8 cellular contexts compared by ENCODE assay signal in genomic region chr20:17682103-17682888, GRCh38. TPM values are rescaled to one million over a fixed set of nuclear protein-coding genes. Genes with fewer than 3 reads are reported as not detected.
A peak's percentile ranks its signal among the peaks of the same experiment; 100 is the strongest.
DNase-seq lines count a peak whose midpoint lies in the region; ATAC-seq and TF ChIP-seq lines count a peak whose summit lies in the region.

TSS of gene RRBP1 (minus strand) at chr20:17682242. CDS start at chr20:17660507, 21,735 bp downstream.

- H3K4me3 ChIP-seq in esophagus (ENCODE audit: low read depth in 1 of 2, low read length in 2 of 2) (peak within 1 kb of the TSS; percentile 80 to 91), muscle layer of colon (ENCODE audit: low read depth in 1 of 2, low read length in 2 of 2) (peak within 1 kb of the TSS; percentile 60 to 65)

- peaks cover 34% of the 10 kb centered on the region for H3K27me3 Mint-ChIP-seq in activated T-cell treated with anti-CD3 and anti-CD28 coated beads, Interleukin-2, amount 50 U/mL, for 4 hours (ENCODE audit: low read depth)

- H3K9me3 Mint-ChIP-seq in activated T-cell treated with anti-CD3 and anti-CD28 coated beads, Interleukin-2, amount 50 U/mL, for 4 hours, result no peaks in the 10 kb centered on the region

- WGBS in esophagus, 2 donors, result 0% methylated on average over 47 to 79 of the region's 79 CpGs

- peaks cover 18% of the 10 kb centered on the region for H3K4me1 Mint-ChIP-seq in activated T-cell treated with anti-CD3 and anti-CD28 coated beads, Interleukin-2, amount 50 U/mL, for 4 hours (ENCODE audit: low read depth)

- peak within 1 kb of the TSS; percentile 94 to 99 for H3K27ac ChIP-seq in esophagus (ENCODE audit: low read depth in 2 of 2, low read length in 1 of 2)
- peak within 1 kb of the TSS; percentile 87 for H3K27ac ChIP-seq in muscle layer of colon (ENCODE audit: low read depth, low read length)

- no peaks in the 10 kb centered on the region for H3K9me3 ChIP-seq in esophagus (ENCODE audit: control insufficient read depth in 2 of 2, insufficient read depth in 1 of 2, low read depth in 1 of 2, low read length in 1 of 2)
- H3K9me3 ChIP-seq in muscle layer of colon (ENCODE audit: low read length), result no peaks in the 10 kb centered on the region

- H3K36me3 ChIP-seq in esophagus (ENCODE audit: control insufficient read depth in 2 of 2, insufficient read depth in 2 of 2, low read length in 1 of 2), result no peaks in the 10 kb centered on the region
- no peaks in the 10 kb centered on the region for H3K36me3 ChIP-seq in muscle layer of colon (ENCODE audit: insufficient read depth, low read length)

- no peaks in the 10 kb centered on the region for H3K36me3 Mint-ChIP-seq in activated T-cell treated with anti-CD3 and anti-CD28 coated beads, Interleukin-2, amount 50 U/mL, for 4 hours (ENCODE audit: insufficient read depth)

- DNase-seq in DMS79 treated with DMSO at 0.1 percent for 48 hours (lab: John Stamatoyannopoulos, UW), result peak; percentile 90
- DNase-seq in KG1 (lab: John Stamatoyannopoulos, UW), result peak; percentile 88
- DNase-seq in activated T-cell treated with anti-CD3 and anti-CD28 coated beads, Interleukin-2, amount 50 U/mL, for 4 hours, result peak; percentile 94
- DNase-seq in stimulated activated CD8-positive, alpha-beta memory T cell treated with anti-CD3 and anti-CD28 coated beads, Interleukin-7, amount 100 ng/mL, for 24 hours (ENCODE audit: low read depth), result peak; percentile 83

- peak; percentile 89 for ATAC-seq in GM21723 (IDR thresholded peaks at IDR 0.05; ENCODE audit: unreplicated experiment)
- ATAC-seq in activated T-cell treated with anti-CD3 and anti-CD28 coated beads, Interleukin-2, amount 50 U/mL, for 4 hours, result peak; percentile 95

- peak within 1 kb of the TSS; percentile 84 for H3K4me3 Mint-ChIP-seq in activated T-cell treated with anti-CD3 and anti-CD28 coated beads, Interleukin-2, amount 50 U/mL, for 4 hours

- no peaks in the 10 kb centered on the region for H3K27me3 ChIP-seq in esophagus (ENCODE audit: control insufficient read depth in 1 of 2, insufficient read depth in 2 of 2, low read length in 2 of 2)
- no peaks in the 10 kb centered on the region for H3K27me3 ChIP-seq in muscle layer of colon (ENCODE audit: control insufficient read depth in 1 of 2, insufficient read depth in 2 of 2, low read length in 2 of 2)

- H3K9ac ChIP-seq in muscle layer of colon (ENCODE audit: low read length), result no peak within 1 kb of the TSS

- peaks cover 0 to 6% of the 10 kb centered on the region in 2 donors for H3K4me1 ChIP-seq in esophagus (ENCODE audit: control insufficient read depth in 2 of 2, insufficient read depth in 2 of 2, low read length in 1 of 2)
- peaks cover 20% of the 10 kb centered on the region for H3K4me1 ChIP-seq in muscle layer of colon (ENCODE audit: insufficient read depth, low read length)

TF ChIP-seq in PFSK-1, 5 proteins besides CTCF, POLR2A, EP300 and RAD21:
- TF ChIP-seq SIN3A (IDR thresholded peaks at IDR 0.05; ENCODE audit: borderline replicate concordance, insufficient read depth, low read length), result no peak
- peak; percentile 91 for TF ChIP-seq TAF1 (IDR thresholded peaks at IDR 0.05; ENCODE audit: borderline replicate concordance, insufficient read depth, low read length)
- TF ChIP-seq POLR2AphosphoS5 (IDR thresholded peaks at IDR 0.05; ENCODE audit: low read depth, low read length), result peak; percentile 77
- TF ChIP-seq FOXP2 (optimal IDR thresholded peaks at IDR 0.05; ENCODE audit: borderline replicate concordance, extremely low read depth, extremely low read length, insufficient read depth), result peak; percentile 47
- 0 out of 4 replicates have a peak, but pooled peaks of 1 of the 2 experiments have one; percentile 18 for TF ChIP-seq REST (IDR thresholded peaks at IDR 0.05; ENCODE audit: insufficient read depth in 1 of 2, low read depth in 2 of 2, low read length in 2 of 2)

RNA-seq across cellular contexts. Expression of gene RRBP1, which starts in this region (rescaled TPM):
- polyA plus RNA-seq in PFSK-1 (2012; ENCODE audit: insufficient read length, low read depth), result 116 TPM
- total RNA-seq in activated T-cell treated with anti-CD3 and anti-CD28 coated beads, Interleukin-2, amount 50 U/mL, for 4 hours, result 10 to 100 TPM; 25.5 to 32.3 (median 27.0) TPM
- polyA plus RNA-seq in esophagus, result 10 to 100 TPM; 49.0 to 54.5 TPM

Comparison
In these comparisons a context has a peak if more than half of its experiments do, and no peak if none do; other contexts are left out.
1. Peak in every context shown above with its lines: DNase-seq, ATAC-seq, H3K4me3 ChIP-seq and H3K27ac ChIP-seq.